ENCODE assay signal across 23 cellular contexts in genomic region chr12:70748809-70749208, GRCh38.
"Had no signal": no experiment of that assay in that cellular context is flagged by ENCODE, and none has a peak within 500 bp of the region (broad histone marks: within the 10 kb centered on the region; RNA-seq: fewer than 3 reads in every experiment).

No MANE protein-coding gene starts in this region.

- H3K4me3 Mint-ChIP-seq: immature natural killer cell, mesothelial cell of epicardium had no signal

- H3K27ac Mint-ChIP-seq: immature natural killer cell, mesothelial cell of epicardium had no signal

- DNase-seq: dermis blood vessel endothelial cell; dorsolateral prefrontal cortex; effector CD4-positive, alpha-beta T cell; effector memory CD4-positive, alpha-beta T cell; foreskin keratinocyte; heart left ventricle; hypothalamus; immature natural killer cell; islet precursor cell; kidney; kidney glomerular epithelial cell; left lung; left ventricle myocardium superior; lower lobe of right lung; mesenchymal stem cell had no signal

- H3K4me1 Mint-ChIP-seq: immature natural killer cell had no signal

- H3K36me3 Mint-ChIP-seq: immature natural killer cell, mesothelial cell of epicardium had no signal

- H3K9me3 ChIP-seq: esophagus muscularis mucosa, gastroesophageal sphincter, heart left ventricle, left lung, lower lobe of right lung had no signal

- H3K36me3 ChIP-seq: esophagus muscularis mucosa, gastroesophageal sphincter, heart left ventricle, left lung, lower lobe of right lung had no signal

- ATAC-seq: foreskin keratinocyte, gastroesophageal sphincter, heart left ventricle, left lung, left ventricle myocardium superior, lower lobe of right lung had no signal

- H3K9me3 Mint-ChIP-seq: immature natural killer cell, mesothelial cell of epicardium had no signal

- H3K4me3 ChIP-seq: coronary artery, dorsolateral prefrontal cortex, esophagus muscularis mucosa, gastroesophageal sphincter, heart left ventricle, hepatocyte, left lung, lower lobe of right lung had no signal

- H3K4me1 ChIP-seq: esophagus muscularis mucosa, foreskin keratinocyte, gastroesophageal sphincter, heart left ventricle, left lung, lower lobe of right lung had no signal

- H3K27ac ChIP-seq: coronary artery, dorsolateral prefrontal cortex, esophagus muscularis mucosa, foreskin keratinocyte, gastroesophageal sphincter, heart left ventricle, hepatocyte, left lung, lower lobe of right lung had no signal

- FAIRE-seq: colon, endothelial cell of umbilical vein, frontal cortex, kidney had no signal

- H3K27me3 ChIP-seq: dorsolateral prefrontal cortex, foreskin keratinocyte, hepatocyte, left lung had no signal
